ENCODE assay signal across 9 cellular contexts in genomic region chr17:44759096-44759915, GRCh38. TPM values are rescaled to one million over a fixed set of nuclear protein-coding genes. Genes with fewer than 3 reads are reported as not detected.
DNase-seq lines count a peak whose midpoint lies in the region; FAIRE-seq and TF ChIP-seq lines count a peak whose summit lies in the region.
"Had no signal": no experiment of that assay in that cellular context is flagged by ENCODE, and none has a peak within 500 bp of the region (broad histone marks: within the 10 kb centered on the region; RNA-seq: fewer than 3 reads in every experiment).

No MANE protein-coding gene starts in this region.

- H3K27me3 ChIP-seq in BE2C (peaks cover 13% of the 10 kb centered on the region), KMS-11 (ENCODE audit: insufficient read depth, low read depth) (peaks cover 21% of the 10 kb centered on the region; the same call in 1 of the 2 replicates), ectodermal cell (ENCODE audit: control insufficient read depth, insufficient read depth, low read length, poor library complexity, severe bottlenecking) (peaks cover 33% of the 10 kb centered on the region)

- H3K27ac Mint-ChIP-seq in nephron progenitor cell (no peak overlapping the region), CD14-positive monocyte (no peak overlapping the region)

- TF ChIP-seq CTCF in BE2C (IDR thresholded peaks at IDR 0.05; ENCODE audit: low read depth, low read length) (peak; percentile 36; the same call in 1 of the 2 replicates), KMS-11 (conservative IDR thresholded peaks at IDR 0.05; ENCODE audit: low read depth, low read length) (no peak), nephron progenitor cell (IDR thresholded peaks at IDR 0.05) (peak; percentile 24), CD14-positive monocyte (IDR thresholded peaks at IDR 0.05) (no peak)

- intact Hi-C loops in CD14-positive monocyte (cut with micrococcal nuclease) = no loop called here

- H3K9me3 ChIP-seq in BE2C (no peaks in the 10 kb centered on the region), ectodermal cell (ENCODE audit: control insufficient read depth, low read length) (no peaks in the 10 kb centered on the region)

- no peak overlapping the region for H3K9ac ChIP-seq in KMS-11

- H3K27ac ChIP-seq in KMS-11 (no peak overlapping the region), ectodermal cell (ENCODE audit: insufficient read depth, low read depth, low read length, poor library complexity, severe bottlenecking) (no peak overlapping the region)

- no peaks in the 10 kb centered on the region for H3K79me2 ChIP-seq in KMS-11 (ENCODE audit: insufficient read depth, low read depth)

- no peak for DNase-seq in BE2C
- peak; percentile 48 for DNase-seq in nephron progenitor cell
- DNase-seq in C1 segment of cervical spinal cord (lab: John Stamatoyannopoulos, UW) = no peak
- no peak for DNase-seq in CD14-positive monocyte (ENCODE audit: low spot score)
- no peak for DNase-seq in H54 (ENCODE audit: insufficient read length, low spot score)
- DNase-seq in activated effector memory CD4-positive, alpha-beta T cell treated with anti-CD3 and anti-CD28 coated beads, Interleukin-2, amount 50 U/mL, for 16 hours = no peak

- peak overlapping the region; percentile 66 for H3K4me2 ChIP-seq in KMS-11

- H2AFZ ChIP-seq in KMS-11 (ENCODE audit: low read depth) = peak overlapping the region; percentile 54; the same call in 1 of the 2 replicates

- peaks cover 56% of the 10 kb centered on the region for H3K27me3 Mint-ChIP-seq in nephron progenitor cell (ENCODE audit: low read depth, poor library complexity)
- peaks cover 41 to 51% (median 43%) of the 10 kb centered on the region in 3 donors for H3K27me3 Mint-ChIP-seq in CD14-positive monocyte (ENCODE audit: low read depth in 3 of 3)

- H3K4me3 ChIP-seq in BE2C (ENCODE audit: low read depth, low read length) = peak overlapping the region; percentile 56
- no peak overlapping the region for H3K4me3 ChIP-seq in KMS-11 (IDR thresholded peaks at IDR 0.05; ENCODE audit: insufficient read depth, low read depth, low read length)
- H3K4me3 ChIP-seq in ectodermal cell (ENCODE audit: insufficient read depth, low read depth, low read length) = peak overlapping the region; percentile 31

- H3K4me3 Mint-ChIP-seq in nephron progenitor cell = peak overlapping the region; percentile 48
- peak overlapping the region in 1 of 2 donors; percentile 26 for H3K4me3 Mint-ChIP-seq in CD14-positive monocyte

- FAIRE-seq in H54 (lab: Jason Lieb, UNC) = no peak
- FAIRE-seq: colon had no signal

- no peaks in the 10 kb centered on the region for H4K20me1 ChIP-seq in KMS-11 (ENCODE audit: insufficient read depth)

- TF ChIP-seq POLR2A in H54 (IDR thresholded peaks at IDR 0.05; ENCODE audit: low read depth, low read length) = no peak

- H3K36me3 Mint-ChIP-seq in nephron progenitor cell (ENCODE audit: low read depth) (no peaks in the 10 kb centered on the region), CD14-positive monocyte (no peaks in the 10 kb centered on the region)

- 9% methylated on average over 58 of the region's 58 CpGs for WGBS in ectodermal cell, 2 experiments

- 0 out of 2 replicates have a peak, but pooled peaks cover 3% of the 10 kb centered on the region for H3K4me1 ChIP-seq in BE2C
- H3K4me1 ChIP-seq in KMS-11 (ENCODE audit: low read depth, poor library complexity, severe bottlenecking) = no peaks in the 10 kb centered on the region
- peaks cover 9% of the 10 kb centered on the region for H3K4me1 ChIP-seq in ectodermal cell (ENCODE audit: control insufficient read depth, insufficient read depth, low read length)

- H3K4me1 Mint-ChIP-seq in nephron progenitor cell = no peaks in the 10 kb centered on the region
- H3K4me1 Mint-ChIP-seq in CD14-positive monocyte = peaks cover 2% of the 10 kb centered on the region

- no peaks in the 10 kb centered on the region for H3K36me3 ChIP-seq in BE2C
- no peaks in the 10 kb centered on the region for H3K36me3 ChIP-seq in KMS-11 (ENCODE audit: insufficient read depth)
- H3K36me3 ChIP-seq in ectodermal cell (ENCODE audit: control insufficient read depth, insufficient read depth, low read length) = no peaks in the 10 kb centered on the region

- no peaks in the 10 kb centered on the region for H3K9me3 Mint-ChIP-seq in nephron progenitor cell
- peaks cover 0 to 9% (median 0%) of the 10 kb centered on the region in 7 donors for H3K9me3 Mint-ChIP-seq in CD14-positive monocyte

RNA-seq across cellular contexts. Expression of gene ADAM11, which starts 0.5 kb away (rescaled TPM):
- polyA plus RNA-seq in BE2C (2012; ENCODE audit: insufficient read depth, insufficient read length, low read depth) = 7.5 TPM
- polyA plus RNA-seq in ectodermal cell (2013, experiment 1 of 4) = 9.5 TPM
- 9.9 TPM for polyA plus RNA-seq in ectodermal cell (2013, experiment 2 of 4)
- polyA plus RNA-seq in ectodermal cell (2013, experiment 3 of 4) = 6.6 TPM
- polyA plus RNA-seq in ectodermal cell (2013, experiment 4 of 4) = 7.2 TPM
- not detected for polyA plus RNA-seq in CD14-positive monocyte

RNA-seq across cellular contexts. Expression of gene DBF4B, which starts 50.8 kb away (rescaled TPM):
- polyA plus RNA-seq in BE2C (2012; ENCODE audit: insufficient read depth, insufficient read length, low read depth) = 8.3 TPM
- polyA plus RNA-seq in ectodermal cell (2013, experiment 1 of 4) = 34.7 TPM
- polyA plus RNA-seq in ectodermal cell (2013, experiment 2 of 4) = 30.3 TPM
- polyA plus RNA-seq in ectodermal cell (2013, experiment 3 of 4) = 25.8 TPM
- 27.3 TPM for polyA plus RNA-seq in ectodermal cell (2013, experiment 4 of 4)
- polyA plus RNA-seq in CD14-positive monocyte = under 1 TPM; 0.23 to 0.34 TPM

Comparison
In these comparisons a context has a peak if more than half of its experiments do, and no peak if none do; other contexts are left out.
1. CTCF ChIP-seq: peak in BE2C (single experiment) and nephron progenitor cell (single experiment); none in KMS-11 (single experiment) and CD14-positive monocyte (single experiment).